Comparison of ENCODE assay signal across 8 cellular contexts in genomic region chr15:100602064-100602821, GRCh38. TPM values are rescaled to one million over a fixed set of nuclear protein-coding genes. Genes with fewer than 3 reads are reported as not detected.
DNase-seq lines count a peak whose midpoint lies in the region; ATAC-seq and TF ChIP-seq lines count a peak whose summit lies in the region.

Gene ASB7 (plus strand): TSS chr15:100602589. CDS start chr15:100612217, 9,628 bp downstream.
Gene LINS1 (minus strand): TSS chr15:100602184. CDS start chr15:100580842, 21,342 bp downstream.

- no peak within 1 kb of the TSS for H3K27ac Mint-ChIP-seq in activated T-helper 2 cell treated with anti-CD3 and anti-CD28 coated beads, Interferon-gamma antibody, Interleukin-2, Interleukin-4, amounts not matched to agents 10 μg/mL and 5 μg/mL and 100 μg/mL, durations not matched to agents 14 hours and 24 hours and 36 hours
- peak within 1 kb of the TSS in 8 of 10 donors; percentile 82 to 96 (median 92) for H3K27ac Mint-ChIP-seq in naive thymus-derived CD8-positive, alpha-beta T cell

- intact Hi-C loops in activated T-helper 2 cell treated with anti-CD3 and anti-CD28 coated beads, Interferon-gamma antibody, Interleukin-2, Interleukin-4, amounts not matched to agents 10 μg/mL and 5 μg/mL and 100 μg/mL, durations not matched to agents 14 hours and 24 hours and 36 hours (cut with micrococcal nuclease) = loop anchor here (5.0 kb wide), 5 partner anchors 520 to 1350 kb away; partner anchors contain the start of genes CHSY1, LRRC28, LYSMD4 and TM2D3

- TF ChIP-seq CTCF in RWPE2 (IDR thresholded peaks at IDR 0.05; ENCODE audit: poor library complexity, severe bottlenecking) (no peak), fibroblast of mammary gland (conservative IDR thresholded peaks at IDR 0.05; ENCODE audit: control insufficient read depth, insufficient read depth, low read depth, low read length) (no peak)

- no peaks in the 10 kb centered on the region for H3K27me3 ChIP-seq in RWPE2 (ENCODE audit: insufficient read depth, poor library complexity, severe bottlenecking)

- H3K36me3 Mint-ChIP-seq in activated T-helper 2 cell treated with anti-CD3 and anti-CD28 coated beads, Interferon-gamma antibody, Interleukin-2, Interleukin-4, amounts not matched to agents 10 μg/mL and 5 μg/mL and 100 μg/mL, durations not matched to agents 14 hours and 24 hours and 36 hours (ENCODE audit: low read depth) = peaks cover 45% of the 10 kb centered on the region
- peaks cover 0 to 28% (median 8%) of the 10 kb centered on the region in 3 donors for H3K36me3 Mint-ChIP-seq in naive thymus-derived CD8-positive, alpha-beta T cell

- H3K4me1 Mint-ChIP-seq in activated T-helper 2 cell treated with anti-CD3 and anti-CD28 coated beads, Interferon-gamma antibody, Interleukin-2, Interleukin-4, amounts not matched to agents 10 μg/mL and 5 μg/mL and 100 μg/mL, durations not matched to agents 14 hours and 24 hours and 36 hours (ENCODE audit: low read depth) = peaks cover 50% of the 10 kb centered on the region
- H3K4me1 Mint-ChIP-seq in naive thymus-derived CD8-positive, alpha-beta T cell = peaks cover 21 to 63% (median 51%) of the 10 kb centered on the region in 4 donors

- H3K36me3 ChIP-seq in RWPE2 (ENCODE audit: low read depth) = peaks cover 33% of the 10 kb centered on the region

- no peaks in the 10 kb centered on the region for H3K27me3 Mint-ChIP-seq in activated T-helper 2 cell treated with anti-CD3 and anti-CD28 coated beads, Interferon-gamma antibody, Interleukin-2, Interleukin-4, amounts not matched to agents 10 μg/mL and 5 μg/mL and 100 μg/mL, durations not matched to agents 14 hours and 24 hours and 36 hours (ENCODE audit: low read depth)
- H3K27me3 Mint-ChIP-seq in naive thymus-derived CD8-positive, alpha-beta T cell = no peaks in the 10 kb centered on the region

- no peaks in the 10 kb centered on the region for H3K9me3 ChIP-seq in RWPE2 (ENCODE audit: severe bottlenecking)

- H3K4me1 ChIP-seq in RWPE2 (ENCODE audit: insufficient read depth, poor library complexity, severe bottlenecking) = peaks cover 12% of the 10 kb centered on the region

- peak within 1 kb of the TSS; percentile 48 for H3K27ac ChIP-seq in RWPE2 (ENCODE audit: poor library complexity, severe bottlenecking)

- ATAC-seq in RWPE2 (ENCODE audit: low read depth) = peak; percentile 95
- ATAC-seq in naive thymus-derived CD8-positive, alpha-beta T cell = peak; percentile 86 to 89

- H3K9me3 Mint-ChIP-seq in activated T-helper 2 cell treated with anti-CD3 and anti-CD28 coated beads, Interferon-gamma antibody, Interleukin-2, Interleukin-4, amounts not matched to agents 10 μg/mL and 5 μg/mL and 100 μg/mL, durations not matched to agents 14 hours and 24 hours and 36 hours = no peaks in the 10 kb centered on the region
- no peaks in the 10 kb centered on the region for H3K9me3 Mint-ChIP-seq in naive thymus-derived CD8-positive, alpha-beta T cell

- DNase-seq in EH (ENCODE audit: low read depth) (peak; percentile 100), H4 (ENCODE audit: low spot score) (peak; percentile 100), LoVo (ENCODE audit: low spot score) (peak; percentile 100), RWPE2 (ENCODE audit: low spot score) (peak; percentile 100), fibroblast of mammary gland (ENCODE audit: low read depth) (peak; percentile 100)
- DNase-seq in activated T-helper 2 cell treated with anti-CD3 and anti-CD28 coated beads, Interferon-gamma antibody, Interleukin-2, Interleukin-4, amounts not matched to agents 10 μg/mL and 5 μg/mL and 100 μg/mL, durations not matched to agents 14 hours and 24 hours and 36 hours (ENCODE audit: low spot score) = peak; percentile 100
- DNase-seq in naive thymus-derived CD8-positive, alpha-beta T cell = peak; percentile 98 to 100 (median 100)
- peak; percentile 98 to 100 (median 100) for DNase-seq in stimulated activated naive CD4-positive, alpha-beta T cell (lab: John Stamatoyannopoulos, UW)

- POLR2A ChIA-PET in naive thymus-derived CD8-positive, alpha-beta T cell (lab: Charles Lee) = interaction anchor here (0.6 to 2.2 kb wide), 13 partner anchors 9 to 795 kb away, joined by 3 to 9 read pairs (median 3); partner anchors contain the start of genes ADAMTS17 and SNRPA1

- H3K4me3 Mint-ChIP-seq in activated T-helper 2 cell treated with anti-CD3 and anti-CD28 coated beads, Interferon-gamma antibody, Interleukin-2, Interleukin-4, amounts not matched to agents 10 μg/mL and 5 μg/mL and 100 μg/mL, durations not matched to agents 14 hours and 24 hours and 36 hours (ENCODE audit: low read depth) = no peak within 1 kb of the TSS
- H3K4me3 Mint-ChIP-seq in naive thymus-derived CD8-positive, alpha-beta T cell = no peak within 1 kb of the TSS

- peak within 1 kb of the TSS; percentile 80 for H3K4me3 ChIP-seq in RWPE2 (ENCODE audit: severe bottlenecking)
- H3K4me3 ChIP-seq in fibroblast of mammary gland (ENCODE audit: control insufficient read depth, low read depth, low read length) = peak within 1 kb of the TSS; percentile 92

RNA-seq across cellular contexts. Expression of gene ASB7, which starts in this region (rescaled TPM):
- total RNA-seq in H4 (2014; rRNA removed; shearing (Covaris generic)) = 8.9 and 12.4 TPM in 2 replicates
- total RNA-seq in activated T-helper 2 cell treated with anti-CD3 and anti-CD28 coated beads, Interferon-gamma antibody, Interleukin-2, Interleukin-4, amounts not matched to agents 10 μg/mL and 5 μg/mL and 100 μg/mL, durations not matched to agents 14 hours and 24 hours and 36 hours = 18.0 and 19.9 TPM in 2 replicates
- 10 to 100 TPM; 20.5 to 20.9 TPM for total RNA-seq in naive thymus-derived CD8-positive, alpha-beta T cell
- 10 to 100 TPM; 12.2 to 13.9 (median 12.7) TPM for polyA plus RNA-seq in naive thymus-derived CD8-positive, alpha-beta T cell

RNA-seq across cellular contexts. Expression of gene LINS1, which starts in this region (rescaled TPM):
- 4.4 and 14.4 TPM in 2 replicates for total RNA-seq in H4 (2014; rRNA removed; shearing (Covaris generic))
- total RNA-seq in activated T-helper 2 cell treated with anti-CD3 and anti-CD28 coated beads, Interferon-gamma antibody, Interleukin-2, Interleukin-4, amounts not matched to agents 10 μg/mL and 5 μg/mL and 100 μg/mL, durations not matched to agents 14 hours and 24 hours and 36 hours = 39.2 and 46.8 TPM in 2 replicates
- total RNA-seq in naive thymus-derived CD8-positive, alpha-beta T cell = 10 to 100 TPM; 46.2 to 47.1 TPM
- 10 to 100 TPM; 41.2 to 71.4 (median 65.7) TPM for polyA plus RNA-seq in naive thymus-derived CD8-positive, alpha-beta T cell

Comparison
In these comparisons a context has a peak if more than half of its experiments do, and no peak if none do; other contexts are left out.
1. Peak in every context shown above with its lines: DNase-seq, ATAC-seq, H3K4me3 ChIP-seq and H3K27ac ChIP-seq.